ENCODE assay signal across 8 cellular contexts in the genomic region with DNA sequence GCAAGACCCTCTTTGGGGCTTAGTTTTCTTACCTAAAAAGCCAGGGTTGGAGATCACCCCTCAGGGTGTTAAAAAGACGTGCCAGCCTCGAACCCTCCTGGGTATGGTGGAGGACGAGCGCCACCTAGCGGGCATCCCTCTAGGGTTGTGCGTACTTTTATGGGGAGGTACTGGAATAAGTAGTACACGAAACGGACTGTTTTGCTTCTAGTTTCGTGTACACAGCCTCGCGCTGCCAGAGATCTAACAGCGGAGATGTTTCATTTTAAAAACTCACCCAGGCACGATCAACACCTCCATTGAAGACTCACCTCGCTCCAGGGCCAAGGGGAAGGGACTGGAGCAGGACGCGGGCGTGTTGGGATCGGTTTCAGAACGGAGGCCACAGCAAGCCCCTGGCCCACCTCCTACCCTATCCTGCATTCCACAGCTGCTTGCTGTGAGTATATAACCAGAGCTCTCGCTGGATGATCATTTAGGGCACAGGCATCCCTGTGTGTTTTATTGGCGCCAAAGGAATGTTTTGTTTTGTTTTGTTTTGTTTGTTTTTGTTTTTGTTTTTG. TPM values are rescaled to one million over a fixed set of nuclear protein-coding genes. Genes with fewer than 3 reads are reported as not detected.
DNase-seq lines count a peak whose midpoint lies in the region; ATAC-seq, FAIRE-seq and TF ChIP-seq lines count a peak whose summit lies in the region.

No MANE protein-coding gene starts in this region.

- intact Hi-C loops in right cardiac atrium (cut with DNase I): loop anchor here (1.0 to 5.0 kb wide), 4 partner anchors 696 to 822 kb away; no protein-coding TSS in a partner anchor

- WGBS in right cardiac atrium: 3% methylated on average over 21 of the region's 21 CpGs

- ATAC-seq in HG02852 (IDR thresholded peaks at IDR 0.05; ENCODE audit: unreplicated experiment): peak; percentile 71
- ATAC-seq in right cardiac atrium: peak; percentile 76 to 77

- TF ChIP-seq POLR2A in GM12892 (IDR thresholded peaks at IDR 0.05; ENCODE audit: low read depth, low read length): no peak

- H3K9me3 ChIP-seq in right cardiac atrium (ENCODE audit: control insufficient read depth, low read length): no peaks in the 10 kb centered on the region

- peaks cover 7% of the 10 kb centered on the region for H3K4me1 ChIP-seq in right cardiac atrium (ENCODE audit: control insufficient read depth, insufficient read depth, low read length)

- DNase-seq in GM12892 (ENCODE audit: insufficient read length) (peak; percentile 67), NCI-H1417 treated with DMSO at 0.1 percent for 48 hours (lab: John Stamatoyannopoulos, UW) (peak; percentile 58), T-helper 1 cell (peak; percentile 45 to 78 (median 65)), amniotic epithelial cell (ENCODE audit: low read depth) (peak; percentile 64), right cardiac atrium (peak; percentile 81 to 94 (median 91)), retinal pigment epithelial cell (ENCODE audit: low read depth) (no peak), cortex of kidney (lab: John Stamatoyannopoulos, UW) (no peak)

- TF ChIP-seq CTCF in retinal pigment epithelial cell (conservative IDR thresholded peaks at IDR 0.05; ENCODE audit: low read depth, low read length): peak; percentile 87

- no peaks in the 10 kb centered on the region for H3K27me3 ChIP-seq in right cardiac atrium (ENCODE audit: control insufficient read depth, insufficient read depth)

- no peak overlapping the region for H3K27ac ChIP-seq in right cardiac atrium (ENCODE audit: low read length)

- no peak overlapping the region for H3K4me3 ChIP-seq in right cardiac atrium (ENCODE audit: low read length)
- H3K4me3 ChIP-seq in retinal pigment epithelial cell (ENCODE audit: low read length): peak overlapping the region; percentile 27

- FAIRE-seq in GM12892 (lab: Jason Lieb, UNC): peak; percentile 93

RNA-seq across cellular contexts. Expression of a gene that starts 4.8 kb away (rescaled TPM):
- not detected for polyA plus RNA-seq in GM12892 (2012; ENCODE audit: missing spikeins)
- under 1 TPM in 1 of 4 donors, not detected in 3; 0.12 TPM for total RNA-seq in right cardiac atrium
- 0.05 TPM for polyA plus RNA-seq in right cardiac atrium

Comparison
In these comparisons a context has a peak if more than half of its experiments do, and no peak if none do; other contexts are left out.
1. DNase-seq: peak in GM12892 (single experiment), NCI-H1417 treated with DMSO at 0.1 percent for 48 hours (single experiment), T-helper 1 cell (5 of 5), amniotic epithelial cell (single experiment) and right cardiac atrium (3 of 3); none in retinal pigment epithelial cell (single experiment) and cortex of kidney (single experiment).